In genomic region chr6:3825331-3825831, GRCh38 we compare ENCODE assay signal across 8 cellular contexts. TPM values are rescaled to one million over a fixed set of nuclear protein-coding genes. Genes with fewer than 3 reads are reported as not detected.
DNase-seq lines count a peak whose midpoint lies in the region; ATAC-seq and TF ChIP-seq lines count a peak whose summit lies in the region.

No MANE protein-coding gene starts in this region.

- peak overlapping the region; percentile 56 to 86 for H3K27ac ChIP-seq in testis

- peaks cover 22% of the 10 kb centered on the region for H3K4me1 ChIP-seq in testis

- H3K4me3 ChIP-seq in lower leg skin (ENCODE audit: low read depth, poor library complexity, severe bottlenecking) (no peak overlapping the region), testis (no peak overlapping the region)

- TF ChIP-seq POLR2A in lower leg skin (IDR thresholded peaks at IDR 0.05) (no peak), testis (IDR thresholded peaks at IDR 0.05) (no peak)

- no peaks in the 10 kb centered on the region for H3K27me3 ChIP-seq in testis

- DNase-seq in M059J (ENCODE audit: low read depth) (peak; percentile 87), dermis blood vessel endothelial cell (peak; percentile 93), lower leg skin (ENCODE audit: low spot score in 2 of 2) (peak; percentile 66 to 93), testis (peak; percentile 73), NCI-H1105 treated with DMSO at 0.1 percent for 48 hours (lab: John Stamatoyannopoulos, UW) (no peak)
- DNase-seq in stimulated activated CD4-positive, alpha-beta T cell treated with anti-CD3 and anti-CD28 coated beads, Interleukin-4, amount 100 ng/mL, for 1 hour, result no peak

- ATAC-seq in GM18519 (IDR thresholded peaks at IDR 0.05; ENCODE audit: low FRiP score, unreplicated experiment) (no peak), GM21423 (IDR thresholded peaks at IDR 0.05; ENCODE audit: unreplicated experiment) (no peak)

- H3K9me3 ChIP-seq in testis, result no peaks in the 10 kb centered on the region

- no peak for TF ChIP-seq CTCF in lower leg skin (IDR thresholded peaks at IDR 0.05)
- TF ChIP-seq CTCF in testis (IDR thresholded peaks at IDR 0.05), result peak in 2 of 3 experiments; percentile 10 to 27

- intact Hi-C loops in lower leg skin (cut with DNase I; ENCODE audit: low total_unique reads), result loop anchor here (10.0 kb wide), 1 partner anchor 71 kb away; the partner anchor contains the start of gene PXDC1
- intact Hi-C loops in testis (cut with DNase I; ENCODE audit: low total_unique reads), result loop anchor here (10.0 kb wide), 1 partner anchor 81 kb away; no protein-coding TSS in a partner anchor

- no peaks in the 10 kb centered on the region for H3K36me3 ChIP-seq in testis (ENCODE audit: low read depth, missing control alignments)

- WGBS in lower leg skin, 2 donors, result 15 to 19% methylated on average over 15 of the region's 15 CpGs
- WGBS in testis, 2 donors, result 35 to 46% methylated on average over 14 to 15 of the region's 15 CpGs

RNA-seq across cellular contexts. Expression of gene FAM50B, which starts 23.8 kb away (rescaled TPM):
- 1.0 and 1.2 TPM in 2 replicates for total RNA-seq in M059J (2014; rRNA removed; shearing (Covaris generic))
- 8.6 and 10.0 TPM in 2 replicates for total RNA-seq in dermis blood vessel endothelial cell
- total RNA-seq in lower leg skin, result 10 to 100 TPM; 11.4 to 16.1 (median 13.9) TPM
- total RNA-seq in testis, result 10 to 100 TPM; 27.4 to 38.6 TPM
- 24.5 TPM for polyA plus RNA-seq in testis (ENCODE audit: insufficient read depth, low read depth, low replicate concordance)

Comparison
In these comparisons a context has a peak if more than half of its experiments do, and no peak if none do; other contexts are left out.
1. DNase-seq: peak in M059J (single experiment), dermis blood vessel endothelial cell (single experiment), lower leg skin (2 of 2) and testis (single experiment); none in NCI-H1105 treated with DMSO at 0.1 percent for 48 hours (single experiment) and stimulated activated CD4-positive, alpha-beta T cell treated with anti-CD3 and anti-CD28 coated beads, Interleukin-4, amount 100 ng/mL, for 1 hour (single experiment).
2. CTCF ChIP-seq: peak in testis (2 of 3); none in lower leg skin (0 of 3).